8 cellular contexts compared by ENCODE assay signal in the genomic region with DNA sequence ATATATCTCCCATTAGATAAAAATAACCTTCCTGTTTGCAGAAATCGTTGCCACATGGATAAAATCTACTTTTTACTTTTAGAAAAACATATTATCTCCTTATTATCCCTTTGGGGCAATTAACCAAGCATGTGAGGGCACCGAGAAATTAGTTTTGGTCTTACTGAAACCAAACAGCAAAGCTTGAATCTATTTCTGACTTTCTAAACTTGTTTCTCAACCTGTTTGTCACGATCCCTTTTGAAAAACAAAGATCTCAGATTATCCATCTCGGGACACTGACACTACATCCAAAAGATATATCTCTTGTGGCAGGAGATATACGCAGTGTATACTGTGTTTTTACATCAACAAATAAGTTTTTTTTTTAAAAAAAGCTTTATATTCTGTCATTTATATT. TPM values are rescaled to one million over a fixed set of nuclear protein-coding genes. Genes with fewer than 3 reads are reported as not detected.
A peak's percentile ranks its signal among the peaks of the same experiment; 100 is the strongest.
DNase-seq lines count a peak whose midpoint lies in the region; ATAC-seq and TF ChIP-seq lines count a peak whose summit lies in the region.

No MANE protein-coding gene starts in this region.

- peak overlapping the region; percentile 91 for H3K4me3 ChIP-seq in left ventricle myocardium inferior
- peak overlapping the region in 1 of 2 donors; percentile 69 for H3K4me3 ChIP-seq in left lung
- peak overlapping the region; percentile 95 for H3K4me3 ChIP-seq in upper lobe of right lung
- H3K4me3 ChIP-seq in sigmoid colon: peak overlapping the region in 2 of 4 donors; percentile 71 to 98

- TF ChIP-seq CTCF in left ventricle myocardium inferior (IDR thresholded peaks at IDR 0.05; ENCODE audit: borderline replicate concordance): no peak
- no peak for TF ChIP-seq CTCF in left lung (IDR thresholded peaks at IDR 0.05)
- no peak for TF ChIP-seq CTCF in upper lobe of right lung (IDR thresholded peaks at IDR 0.05)
- no peak for TF ChIP-seq CTCF in sigmoid colon (IDR thresholded peaks at IDR 0.05)

- H3K4me3 Mint-ChIP-seq in activated naive CD8-positive, alpha-beta T cell: peak overlapping the region; percentile 96

- H3K4me1 Mint-ChIP-seq in activated naive CD8-positive, alpha-beta T cell (ENCODE audit: low read depth): peaks cover 58% of the 10 kb centered on the region

- no peak overlapping the region for H3K27ac ChIP-seq in left ventricle myocardium inferior (replicated peaks)
- peak overlapping the region; percentile 2 to 47 for H3K27ac ChIP-seq in left lung
- no peak overlapping the region for H3K27ac ChIP-seq in upper lobe of right lung
- H3K27ac ChIP-seq in sigmoid colon: peak overlapping the region in 2 of 4 donors; percentile 93 to 99

- DNase-seq in left ventricle myocardium inferior (no peak), left cardiac atrium (no peak), left lung (no peak), upper lobe of right lung (no peak), NCI-H82 (lab: John Stamatoyannopoulos, UW) (no peak), sigmoid colon (no peak), COLO668 (lab: John Stamatoyannopoulos, UW; ENCODE audit: unreplicated experiment) (no peak)

- H3K36me3 Mint-ChIP-seq in activated naive CD8-positive, alpha-beta T cell: peaks cover 16% of the 10 kb centered on the region

- H3K36me3 ChIP-seq in left ventricle myocardium inferior: peaks cover 17% of the 10 kb centered on the region
- peaks cover 0 to 23% of the 10 kb centered on the region in 2 donors for H3K36me3 ChIP-seq in left lung
- H3K36me3 ChIP-seq in upper lobe of right lung: peaks cover 13% of the 10 kb centered on the region
- H3K36me3 ChIP-seq in sigmoid colon: peaks cover 0 to 18% (median 2%) of the 10 kb centered on the region in 4 donors

- H3K27me3 ChIP-seq in left ventricle myocardium inferior (ENCODE audit: low read depth): no peaks in the 10 kb centered on the region
- no peaks in the 10 kb centered on the region for H3K27me3 ChIP-seq in left lung
- no peaks in the 10 kb centered on the region for H3K27me3 ChIP-seq in upper lobe of right lung
- H3K27me3 ChIP-seq in sigmoid colon: no peaks in the 10 kb centered on the region

- no peak for ATAC-seq in left cardiac atrium
- ATAC-seq in left lung: no peak
- no peak for ATAC-seq in upper lobe of right lung

- no peak for TF ChIP-seq POLR2A in sigmoid colon (IDR thresholded peaks at IDR 0.05)

- H3K9me3 ChIP-seq in left ventricle myocardium inferior (replicated peaks) (no peaks in the 10 kb centered on the region), left lung (no peaks in the 10 kb centered on the region), upper lobe of right lung (no peaks in the 10 kb centered on the region), sigmoid colon (no peaks in the 10 kb centered on the region)

- H3K27ac Mint-ChIP-seq in activated naive CD8-positive, alpha-beta T cell: peak overlapping the region; percentile 84

- intact Hi-C loops in left ventricle myocardium inferior (cut with micrococcal nuclease) (no loop called here), left cardiac atrium (cut with DNase I) (no loop called here), left lung (cut with DNase I) (no loop called here), upper lobe of right lung (cut with DNase I) (no loop called here), sigmoid colon (cut with DNase I) (loop anchor here (5.0 kb wide), 2 partner anchors 70 to 595 kb away; a partner anchor contains a TSS)

- H3K9me3 Mint-ChIP-seq in activated naive CD8-positive, alpha-beta T cell (ENCODE audit: low read depth): no peaks in the 10 kb centered on the region

- no peak for TF ChIP-seq EP300 in sigmoid colon (IDR thresholded peaks at IDR 0.05)

- WGBS in sigmoid colon, 2 donors: 64% methylated on average over 5 of the region's 5 CpGs

- peaks cover 81% of the 10 kb centered on the region for H3K4me1 ChIP-seq in left ventricle myocardium inferior
- H3K4me1 ChIP-seq in left lung: peaks cover 18 to 71% of the 10 kb centered on the region in 2 donors
- H3K4me1 ChIP-seq in upper lobe of right lung: peaks cover 69% of the 10 kb centered on the region
- peaks cover 0 to 64% (median 54%) of the 10 kb centered on the region in 4 donors for H3K4me1 ChIP-seq in sigmoid colon

- H3K27me3 Mint-ChIP-seq in activated naive CD8-positive, alpha-beta T cell: no peaks in the 10 kb centered on the region

RNA-seq across cellular contexts. Expression of a gene that starts 2.3 kb away (rescaled TPM):
- 15.0 TPM for total RNA-seq in left ventricle myocardium inferior
- 10 to 100 TPM; 13.0 to 14.3 TPM for total RNA-seq in left cardiac atrium
- 10 to 100 TPM; 25.0 to 37.2 TPM for total RNA-seq in left lung
- 34.1 TPM for total RNA-seq in upper lobe of right lung
- 10 to 100 TPM; 39.2 to 59.0 (median 48.2) TPM for total RNA-seq in sigmoid colon
- 10 to 100 TPM; 11.6 to 14.8 (median 12.6) TPM for polyA plus RNA-seq in sigmoid colon

Comparison
In these comparisons a context has a peak if more than half of its experiments do, and no peak if none do; other contexts are left out.
1. H3K27ac ChIP-seq: peak in left lung (2 of 2); none in left ventricle myocardium inferior (single experiment) and upper lobe of right lung (single experiment).